8 cellular contexts compared by ENCODE assay signal in the genomic region with DNA sequence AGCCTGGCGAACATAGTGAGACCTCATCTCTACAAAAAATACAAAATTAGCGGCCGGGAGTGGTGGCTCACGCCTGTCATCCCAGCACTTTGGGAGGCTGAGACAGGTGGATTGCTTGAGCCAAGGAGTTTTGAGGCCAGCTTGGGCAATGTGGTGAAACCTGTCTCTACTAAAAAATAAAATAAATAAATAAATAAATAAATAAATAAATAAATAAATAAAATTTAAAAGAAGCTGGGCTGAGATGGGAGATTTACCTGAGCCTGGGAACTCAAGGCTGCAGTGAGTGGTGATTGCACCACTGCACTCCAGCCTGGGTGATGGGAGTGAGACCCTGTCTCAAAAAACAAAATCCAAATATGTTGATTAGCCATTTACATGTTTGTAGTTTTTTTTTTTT. TPM values are rescaled to one million over a fixed set of nuclear protein-coding genes. Genes with fewer than 3 reads are reported as not detected.
A peak's percentile ranks its signal among the peaks of the same experiment; 100 is the strongest.
DNase-seq lines count a peak whose midpoint lies in the region; ATAC-seq, FAIRE-seq and TF ChIP-seq lines count a peak whose summit lies in the region.
"Not testable (repeated sequence)": the region's sequence is repeated elsewhere in the genome, so short reads cannot be mapped to it uniquely, and the experiment has no call there.

No MANE protein-coding gene starts in this region.

- H2BK120ac ChIP-seq in H9 (ENCODE audit: low read depth, low read length, poor library complexity, severe bottlenecking); neuronal stem cell (ENCODE audit: low read depth, low read length): not testable (repeated sequence)

- H3K27ac ChIP-seq in A549; H9 (ENCODE audit: insufficient read length, low read depth, low read length); neuronal stem cell (replicated peaks; ENCODE audit: low read length): not testable (repeated sequence)
- H3K27ac ChIP-seq in left ventricle myocardium inferior (replicated peaks) (peak overlapping the region; percentile 88), spleen (peak overlapping the region in 6 of 8 donors; percentile 55 to 77 (median 66))

- H2BK5ac ChIP-seq in H9 (ENCODE audit: insufficient read length, low read length); neuronal stem cell (ENCODE audit: low read length): not testable (repeated sequence)

- TF ChIP-seq POLR2A in A549 (IDR thresholded peaks at IDR 0.05; ENCODE audit: low read length); spleen (IDR thresholded peaks at IDR 0.05): not testable (repeated sequence)

- not testable (repeated sequence) for H3T11ph ChIP-seq in H9 (ENCODE audit: low read length)

- intact Hi-C loops in activated B cell treated with CpG ODN at 0.5 μM for 24 hours (cut with micrococcal nuclease), result loop anchor here (10.0 kb wide), 1 partner anchor 302 kb away; a partner anchor contains a TSS
- intact Hi-C loops in left ventricle myocardium inferior (cut with micrococcal nuclease); spleen (cut with DNase I; ENCODE audit: low total_unique reads): not testable (repeated sequence)

- not testable (repeated sequence) for H4K91ac ChIP-seq in H9 (ENCODE audit: insufficient read length, low read depth, low read length); neuronal stem cell (ENCODE audit: low read depth, low read length, poor library complexity)

- not testable (repeated sequence) for H3K27me3 Mint-ChIP-seq in H9 (ENCODE audit: low read depth); activated B cell treated with CpG ODN at 0.5 μM for 24 hours
- H3K27me3 Mint-ChIP-seq in endothelial cell (ENCODE audit: unreplicated experiment), result peaks cover 11% of the 10 kb centered on the region

- POLR2A ChIA-PET in A549 (lab: Yijun Ruan, JAX), result not testable (repeated sequence)
- POLR2A ChIA-PET in activated B cell treated with CpG ODN at 0.5 μM for 24 hours (lab: Charles Lee), result interaction anchor here (0.8 to 3.8 kb wide), 11 partner anchors 8 to 1366 kb away, joined by 3 to 31 read pairs (median 8); a partner anchor contains a TSS

- not testable (repeated sequence) for H2BK20ac ChIP-seq in H9 (ENCODE audit: low read depth, low read length, poor library complexity, severe bottlenecking)

- not testable (repeated sequence) for DNase-seq in A549 (ENCODE audit: low read depth in 1 of 2, low spot score in 1 of 2); H9; activated B cell treated with CpG ODN at 0.5 μM for 24 hours; endothelial cell (ENCODE audit: low spot score); left ventricle myocardium inferior; neuronal stem cell (ENCODE audit: low spot score); spleen

- FAIRE-seq in A549 (lab: Jason Lieb, UNC), result not testable (repeated sequence)

- H3K36me3 Mint-ChIP-seq in H9 (ENCODE audit: insufficient read depth in 1 of 3, low read depth in 3 of 3); endothelial cell (ENCODE audit: low read depth, unreplicated experiment): not testable (repeated sequence)
- peaks cover 48% of the 10 kb centered on the region for H3K36me3 Mint-ChIP-seq in activated B cell treated with CpG ODN at 0.5 μM for 24 hours (ENCODE audit: low read depth)

- not testable (repeated sequence) for TF ChIP-seq EP300 in A549 (IDR thresholded peaks at IDR 0.05)

- not testable (repeated sequence) for H2AFZ ChIP-seq in H9 (ENCODE audit: low read length)
- H2AFZ ChIP-seq in Loucy (ENCODE audit: low read length), result 0 out of 2 replicates have a peak overlapping the region, but pooled peaks have one; percentile 25
- peak overlapping the region; percentile 55 for H2AFZ ChIP-seq in neuronal stem cell (ENCODE audit: low read length)

- CTCF ChIA-PET in A549 (lab: Yijun Ruan, JAX) (interaction anchor here (0.6 kb wide), 1 partner anchor 123 kb away, joined by 3 read pairs; no protein-coding TSS in a partner anchor), activated B cell treated with CpG ODN at 0.5 μM for 24 hours (lab: Charles Lee) (interaction anchor here (2.3 kb wide), 1 partner anchor 57 kb away, joined by 8 read pairs; no protein-coding TSS in a partner anchor)

- H3K4me2 ChIP-seq in A549; neuronal stem cell (ENCODE audit: insufficient read depth, low read length, poor library complexity, severe bottlenecking): not testable (repeated sequence)
- peak overlapping the region; percentile 41 for H3K4me2 ChIP-seq in H9 (ENCODE audit: insufficient read depth, insufficient read length, low read length)
- peak overlapping the region; percentile 45 for H3K4me2 ChIP-seq in Loucy (ENCODE audit: low read depth, low read length, poor library complexity, severe bottlenecking)

- not testable (repeated sequence) for TF ChIP-seq RAD21 in A549 (conservative IDR thresholded peaks at IDR 0.05 in 1 of 2, IDR thresholded peaks at IDR 0.05 in 1 of 2)

- not testable (repeated sequence) for H3K23me2 ChIP-seq in H9 (ENCODE audit: insufficient read length, low read depth, low read length, poor library complexity, severe bottlenecking)

- H3K23ac ChIP-seq in H9 (ENCODE audit: insufficient read length, low read depth, low read length); neuronal stem cell (ENCODE audit: low read depth, low read length, poor library complexity): not testable (repeated sequence)

- not testable (repeated sequence) for H3K79me1 ChIP-seq in H9 (ENCODE audit: insufficient read depth, low read depth, low read length, poor library complexity, severe bottlenecking); neuronal stem cell (ENCODE audit: low read depth, low read length)

- not testable (repeated sequence) for H4K8ac ChIP-seq in H9 (replicated peaks; ENCODE audit: insufficient read length, low read depth, low read length); neuronal stem cell (ENCODE audit: low read depth, low read length)

- H3F3A ChIP-seq in Loucy (ENCODE audit: low read depth), result not testable (repeated sequence)

- H3K9me3 Mint-ChIP-seq in H9; activated B cell treated with CpG ODN at 0.5 μM for 24 hours; endothelial cell (ENCODE audit: unreplicated experiment): not testable (repeated sequence)

- not testable (repeated sequence) for H3K56ac ChIP-seq in H9 (ENCODE audit: insufficient read length, low read depth, low read length)

- H3K9me2 ChIP-seq in Loucy (replicated peaks; ENCODE audit: low read depth, low read length), result not testable (repeated sequence)

- H2BK12ac ChIP-seq in H9 (ENCODE audit: insufficient read length, low read depth, low read length); neuronal stem cell (ENCODE audit: low read length): not testable (repeated sequence)

- H2AK5ac ChIP-seq in H9 (ENCODE audit: insufficient read length, low read length); neuronal stem cell (ENCODE audit: low read depth, low read length): not testable (repeated sequence)

- not testable (repeated sequence) for H3K4ac ChIP-seq in H9 (ENCODE audit: low read depth, low read length); neuronal stem cell (ENCODE audit: low read length)

- not testable (repeated sequence) for H4K20me1 ChIP-seq in H9 (ENCODE audit: control insufficient read depth, insufficient read depth, insufficient read length); Loucy (ENCODE audit: insufficient read depth, low read length, poor library complexity, severe bottlenecking)

- not testable (repeated sequence) for H3K4me1 ChIP-seq in A549; H9 (ENCODE audit: insufficient read depth, low read length); neuronal stem cell (ENCODE audit: control insufficient read depth in 2 of 2, insufficient read depth in 1 of 2, low read depth in 1 of 2, low read length in 2 of 2)
- H3K4me1 ChIP-seq in Loucy (ENCODE audit: insufficient read depth, low read length, poor library complexity, severe bottlenecking) (peaks cover 21% of the 10 kb centered on the region), left ventricle myocardium inferior (peaks cover 49% of the 10 kb centered on the region), spleen (peaks cover 11 to 47% (median 36%) of the 10 kb centered on the region in 6 donors)

- not testable (repeated sequence) for H2BK15ac ChIP-seq in H9 (ENCODE audit: low read depth, low read length); neuronal stem cell (ENCODE audit: low read length)

- H4K5ac ChIP-seq in H9 (ENCODE audit: insufficient read length, low read depth, low read length), result not testable (repeated sequence)

- 97% methylated on average over 4 of the region's 4 CpGs for WGBS in A549 (ENCODE audit: missing lambda C conversion rate)
- no CpG with 5 or more reads among the region's 4 CpGs for WGBS in H9 (ENCODE audit: extremely low coverage, insufficient read length, low lambda C conversion rate)
- WGBS in neuronal stem cell (ENCODE audit: extremely low coverage in 2 of 2, insufficient read length in 2 of 2, insufficient replicate concordance in 1 of 2), 2 donors, result no CpG with 5 or more reads among the region's 4 CpGs
- 93 to 99% (median 99%) methylated on average over 4 of the region's 4 CpGs for WGBS in spleen, 5 donors

- H3K36me3 ChIP-seq in Loucy (ENCODE audit: insufficient read depth, low read length); left ventricle myocardium inferior; neuronal stem cell (replicated peaks in 1 of 2; ENCODE audit: control insufficient read depth in 2 of 2, insufficient read depth in 2 of 2, low read length in 2 of 2): not testable (repeated sequence)
- peaks cover 0 to 36% (median 2%) of the 10 kb centered on the region in 6 donors for H3K36me3 ChIP-seq in spleen

- H3K4me3 Mint-ChIP-seq in H9; activated B cell treated with CpG ODN at 0.5 μM for 24 hours; endothelial cell (ENCODE audit: unreplicated experiment): not testable (repeated sequence)

- H3K27ac Mint-ChIP-seq in H9, result not testable (repeated sequence)
- peak overlapping the region; percentile 50 for H3K27ac Mint-ChIP-seq in activated B cell treated with CpG ODN at 0.5 μM for 24 hours
- H3K27ac Mint-ChIP-seq in endothelial cell (ENCODE audit: unreplicated experiment), result peak overlapping the region; percentile 98

- H3K4me1 Mint-ChIP-seq in H9 (peaks cover 12 to 14% of the 10 kb centered on the region in 2 experiments), activated B cell treated with CpG ODN at 0.5 μM for 24 hours (peaks cover 27% of the 10 kb centered on the region), endothelial cell (ENCODE audit: unreplicated experiment) (peaks cover 21% of the 10 kb centered on the region)

- not testable (repeated sequence) for H3K4me3 ChIP-seq in A549; Loucy (ENCODE audit: low read length, poor library complexity, severe bottlenecking); left ventricle myocardium inferior; neuronal stem cell (ENCODE audit: low read length in 2 of 2); spleen

- not testable (repeated sequence) for H3K79me2 ChIP-seq in H9 (ENCODE audit: insufficient read depth, low read length)
- H3K79me2 ChIP-seq in Loucy (ENCODE audit: insufficient read depth, low read length), result peaks cover 22% of the 10 kb centered on the region

- not testable (repeated sequence) for H3K9me3 ChIP-seq in A549; H9 (ENCODE audit: control insufficient read depth, low read depth, low read length); Loucy (ENCODE audit: insufficient read depth, low read depth, low read length); left ventricle myocardium inferior (replicated peaks); neuronal stem cell (replicated peaks in 1 of 2; ENCODE audit: control insufficient read depth in 2 of 2, insufficient read depth in 1 of 2, low read depth in 1 of 2, low read length in 2 of 2); spleen

- not testable (repeated sequence) for H3K18ac ChIP-seq in H9 (ENCODE audit: insufficient read length, low read depth, low read length); neuronal stem cell (ENCODE audit: low read length)

- TF ChIP-seq CTCF in A549 (IDR thresholded peaks at IDR 0.05); H9 (conservative IDR thresholded peaks at IDR 0.05); Loucy (conservative IDR thresholded peaks at IDR 0.05; ENCODE audit: low read length); activated B cell treated with CpG ODN at 0.5 μM for 24 hours (IDR thresholded peaks at IDR 0.05); endothelial cell (IDR thresholded peaks at IDR 0.05; ENCODE audit: unreplicated experiment); left ventricle myocardium inferior (IDR thresholded peaks at IDR 0.05; ENCODE audit: borderline replicate concordance); spleen (IDR thresholded peaks at IDR 0.05 in 8 of 11, conservative IDR thresholded peaks at IDR 0.05 in 3 of 11): not testable (repeated sequence)

- ATAC-seq in A549; activated B cell treated with CpG ODN at 0.5 μM for 24 hours (ENCODE audit: low read depth): not testable (repeated sequence)

- H3K9ac ChIP-seq in H9 (ENCODE audit: extremely low read depth, insufficient read length, low read length); neuronal stem cell (ENCODE audit: low read depth, low read length, poor library complexity): not testable (repeated sequence)
- H3K9ac ChIP-seq in Loucy (ENCODE audit: low read depth, low read length, poor library complexity, severe bottlenecking), result peak overlapping the region; percentile 29

- not testable (repeated sequence) for H3K27me3 ChIP-seq in H9 (ENCODE audit: insufficient read depth, low read length); Loucy (ENCODE audit: insufficient read depth, low read length, poor library complexity, severe bottlenecking); left ventricle myocardium inferior (ENCODE audit: low read depth); neuronal stem cell (ENCODE audit: control insufficient read depth in 3 of 3, insufficient read depth in 3 of 3, low read depth in 1 of 3, low read length in 3 of 3); spleen (replicated peaks in 1 of 7)

- H3K14ac ChIP-seq in H9 (ENCODE audit: insufficient read depth, low read length); neuronal stem cell (ENCODE audit: low read length): not testable (repeated sequence)

RNA-seq across cellular contexts. Expression of a gene that starts 2.7 kb away (rescaled TPM):
- polyA plus RNA-seq in A549 (2011; rRNA removed) (64.4 and 76.6 TPM in 2 replicates), A549 (2017; fragmentation: RNase III; extraction: RNeasy Plus Mini Kit Qiagen cat#74134 plus additional on column Dnase treatment) (54.5 to 57.2 TPM (median 57.1 TPM) in 3 replicates), spleen (10 to 100 TPM; 52.4 to 86.4 (median 83.1) TPM)
- 85.2 and 98.4 TPM in 2 replicates for polyA plus RNA-seq in A549 (2012; cell fraction: cytosol; rRNA removed)
- polyA plus RNA-seq in A549 (2012; cell fraction: nucleus; rRNA removed), result 122 and 138 TPM in 2 replicates
- 185 and 186 TPM in 2 replicates for polyA minus RNA-seq in A549 (2011; rRNA and poly(A)+ RNA removed)
- total RNA-seq in H9 (2021) (45.3 and 48.5 TPM in 2 replicates), activated B cell treated with CpG ODN at 0.5 μM for 24 hours (69.2 and 80.3 TPM in 2 replicates), endothelial cell (ENCODE audit: unreplicated experiment) (257 TPM), left ventricle myocardium inferior (31.2 TPM), spleen (100 to 1,000 TPM in 4 of 7 donors, 10 to 100 TPM in 3; 89.4 to 146 (median 116) TPM)
- 51.5 TPM for polyA plus RNA-seq in neuronal stem cell (2013, experiment 1 of 2)
- polyA plus RNA-seq in neuronal stem cell (2013, experiment 2 of 2), result 51.9 TPM

RNA-seq across cellular contexts. Expression of a gene that starts 41.3 kb away (rescaled TPM):
- 24.9 and 28.8 TPM in 2 replicates for polyA plus RNA-seq in A549 (2011; rRNA removed)
- 55.6 and 75.8 TPM in 2 replicates for polyA plus RNA-seq in A549 (2012; cell fraction: cytosol; rRNA removed)
- 72.0 and 80.2 TPM in 2 replicates for polyA plus RNA-seq in A549 (2012; cell fraction: nucleus; rRNA removed)
- 37.2 to 49.4 TPM (median 45.7 TPM) in 3 replicates for polyA plus RNA-seq in A549 (2017; fragmentation: RNase III; extraction: RNeasy Plus Mini Kit Qiagen cat#74134 plus additional on column Dnase treatment)
- 41.5 and 47.5 TPM in 2 replicates for polyA minus RNA-seq in A549 (2011; rRNA and poly(A)+ RNA removed)
- 73.1 and 76.0 TPM in 2 replicates for total RNA-seq in H9 (2021)
- total RNA-seq in activated B cell treated with CpG ODN at 0.5 μM for 24 hours, result 107 and 111 TPM in 2 replicates
- total RNA-seq in endothelial cell (ENCODE audit: unreplicated experiment), result 184 TPM
- total RNA-seq in left ventricle myocardium inferior, result 19.9 TPM
- 109 TPM for polyA plus RNA-seq in neuronal stem cell (2013, experiment 1 of 2)
- 106 TPM for polyA plus RNA-seq in neuronal stem cell (2013, experiment 2 of 2)
- total RNA-seq in spleen, result 100 to 1,000 TPM in 2 of 7 donors, 10 to 100 TPM in 5; 70.6 to 111 (median 83.7) TPM
- 100 to 1,000 TPM in 2 of 3 donors, 10 to 100 TPM in 1; 94.8 to 118 (median 109) TPM for polyA plus RNA-seq in spleen
